17 cellular contexts compared by ENCODE assay signal in genomic region chr22:47801541-47802245, GRCh38.
"Had no signal": no experiment of that assay in that cellular context is flagged by ENCODE, and none has a peak within 500 bp of the region (broad histone marks: within the 10 kb centered on the region; RNA-seq: fewer than 3 reads in every experiment).

No MANE protein-coding gene starts in this region.

- H3K4me3 Mint-ChIP-seq: activated B cell treated with CpG ODN at 0.5 μM for 24 hours; activated naive CD8-positive, alpha-beta T cell treated with anti-CD3 and anti-CD28 coated beads for 36 hours; activated T-helper 17 cell treated with anti-CD3 and anti-CD28 coated beads, Interleukin-2, amount 50 U/mL, for 72 hours; effector memory CD8-positive, alpha-beta T cell; nephron had no signal

- H3K36me3 ChIP-seq: lower lobe of right lung, prostate gland, right atrium auricular region, thyroid gland, uterus had no signal

- H3K4me1 Mint-ChIP-seq: activated B cell treated with CpG ODN at 0.5 μM for 24 hours; activated naive CD8-positive, alpha-beta T cell treated with anti-CD3 and anti-CD28 coated beads for 36 hours; activated T-helper 17 cell treated with anti-CD3 and anti-CD28 coated beads, Interleukin-2, amount 50 U/mL, for 72 hours had no signal

- H3K27ac Mint-ChIP-seq: activated B cell treated with CpG ODN at 0.5 μM for 24 hours; activated naive CD8-positive, alpha-beta T cell treated with anti-CD3 and anti-CD28 coated beads for 36 hours; activated T-helper 17 cell treated with anti-CD3 and anti-CD28 coated beads, Interleukin-2, amount 50 U/mL, for 72 hours; effector memory CD8-positive, alpha-beta T cell had no signal

- H3K4me3 ChIP-seq: lower lobe of right lung, prostate gland, right atrium auricular region, thyroid gland, uterus had no signal

- H3K27me3 ChIP-seq: right atrium auricular region, thyroid gland, uterus had no signal

- H3K9me3 ChIP-seq: lower lobe of right lung, prostate gland, thyroid gland, uterus had no signal

- H3K4me1 ChIP-seq: lower lobe of right lung, prostate gland, right atrium auricular region, thyroid gland, uterus had no signal

- H3K9me3 Mint-ChIP-seq: activated naive CD8-positive, alpha-beta T cell treated with anti-CD3 and anti-CD28 coated beads for 36 hours; effector memory CD8-positive, alpha-beta T cell had no signal

- DNase-seq: activated B cell treated with CpG ODN at 0.5 μM for 24 hours; activated CD4-positive, alpha-beta T cell treated with anti-CD3 and anti-CD28 coated beads for 48 hours; activated naive CD4-positive, alpha-beta T cell; activated naive CD8-positive, alpha-beta T cell treated with anti-CD3 and anti-CD28 coated beads for 36 hours; amniotic stem cell; dermis blood vessel endothelial cell; effector memory CD8-positive, alpha-beta T cell; lower lobe of right lung; stimulated activated CD4-positive, alpha-beta T cell treated with anti-CD3 and anti-CD28 coated beads, Interleukin-2, amount 100 ng/mL, for 48 hours; T-helper 1 cell; T-helper 9 cell; thyroid gland; uterus had no signal

- H3K36me3 Mint-ChIP-seq: activated naive CD8-positive, alpha-beta T cell treated with anti-CD3 and anti-CD28 coated beads for 36 hours had no signal

- H3K27ac ChIP-seq: lower lobe of right lung, prostate gland, right atrium auricular region, thyroid gland, uterus had no signal
